Comparison of ENCODE assay signal across 19 cellular contexts in the genomic region with DNA sequence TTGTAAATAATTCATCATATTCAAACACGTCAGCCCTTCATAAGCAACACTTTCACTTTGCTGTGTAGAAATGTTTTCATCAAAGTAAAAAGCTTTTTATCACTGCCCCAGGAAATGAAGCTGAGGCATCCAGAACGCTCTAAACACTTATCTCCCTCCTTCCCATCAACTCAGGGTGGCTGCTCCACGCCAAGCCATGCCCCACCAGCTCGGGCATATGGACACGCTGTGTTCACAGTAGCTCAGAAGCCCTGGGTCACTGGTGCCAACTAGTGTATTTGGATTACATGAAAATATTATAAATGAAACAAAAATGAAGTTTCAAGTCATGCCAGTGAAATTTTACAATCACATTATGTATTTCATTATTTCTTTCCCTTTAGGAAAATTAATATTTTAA. TPM values are rescaled to one million over a fixed set of nuclear protein-coding genes. Genes with fewer than 3 reads are reported as not detected.
"Had no signal": no experiment of that assay in that cellular context is flagged by ENCODE, and none has a peak within 500 bp of the region (broad histone marks: within the 10 kb centered on the region; RNA-seq: fewer than 3 reads in every experiment).

No MANE protein-coding gene starts in this region.

- H3K36me3 ChIP-seq: brain microvascular endothelial cell, left lung, ovary, prostate gland, upper lobe of left lung had no signal

- H3K27ac ChIP-seq: brain microvascular endothelial cell, left lung, ovary, prostate gland, upper lobe of left lung had no signal

- H3K27me3 ChIP-seq: brain microvascular endothelial cell, ovary, upper lobe of left lung had no signal

- H3K9me3 ChIP-seq: left lung, ovary, prostate gland, upper lobe of left lung had no signal

- H3K4me3 ChIP-seq: left lung, lung, ovary, prostate gland, upper lobe of left lung had no signal

- DNase-seq: activated CD4-positive, alpha-beta T cell treated with anti-CD3 and anti-CD28 coated beads, Interleukin-2, amount 10 ng/mL, durations not matched to agents 24 days and 14 days; activated gamma-delta T cell treated with Interleukin-2 at 50 U/mL for 16 hours; activated T-cell treated with anti-CD3 and anti-CD28 coated beads, Interleukin-2, amount 50 U/mL, for 1 hour; anterior cingulate cortex; brain microvascular endothelial cell; cortex of kidney; foreskin melanocyte; glutamatergic neuron; hippocampal formation; ovary; stimulated activated CD4-positive, alpha-beta T cell treated with anti-CD3 and anti-CD28 coated beads, Interleukin-4, amount 100 ng/mL, for 24 hours; stimulated activated naive CD4-positive, alpha-beta T cell treated with Interleukin-2 at 50 U/mL for 16 hours; SW 1271; T-helper 17 cell; upper lobe of left lung had no signal

- H3K4me1 ChIP-seq: left lung, upper lobe of left lung had no signal

RNA-seq across cellular contexts. Expression of gene PDE10A, which starts 10.3 kb away (rescaled TPM):
- total RNA-seq: activated CD4-positive, alpha-beta T cell treated with anti-CD3 and anti-CD28 coated beads, Interleukin-2, amount 10 ng/mL, durations not matched to agents 24 days and 14 days; natural killer cell treated with Interleukin-12 subunit alpha and Interleukin-12 subunit beta and Interleukin-15 and Interleukin-18, amount 100 ng/mL, for 72 hours had no signal
